ENCODE assay signal across 23 cellular contexts in the genomic region with DNA sequence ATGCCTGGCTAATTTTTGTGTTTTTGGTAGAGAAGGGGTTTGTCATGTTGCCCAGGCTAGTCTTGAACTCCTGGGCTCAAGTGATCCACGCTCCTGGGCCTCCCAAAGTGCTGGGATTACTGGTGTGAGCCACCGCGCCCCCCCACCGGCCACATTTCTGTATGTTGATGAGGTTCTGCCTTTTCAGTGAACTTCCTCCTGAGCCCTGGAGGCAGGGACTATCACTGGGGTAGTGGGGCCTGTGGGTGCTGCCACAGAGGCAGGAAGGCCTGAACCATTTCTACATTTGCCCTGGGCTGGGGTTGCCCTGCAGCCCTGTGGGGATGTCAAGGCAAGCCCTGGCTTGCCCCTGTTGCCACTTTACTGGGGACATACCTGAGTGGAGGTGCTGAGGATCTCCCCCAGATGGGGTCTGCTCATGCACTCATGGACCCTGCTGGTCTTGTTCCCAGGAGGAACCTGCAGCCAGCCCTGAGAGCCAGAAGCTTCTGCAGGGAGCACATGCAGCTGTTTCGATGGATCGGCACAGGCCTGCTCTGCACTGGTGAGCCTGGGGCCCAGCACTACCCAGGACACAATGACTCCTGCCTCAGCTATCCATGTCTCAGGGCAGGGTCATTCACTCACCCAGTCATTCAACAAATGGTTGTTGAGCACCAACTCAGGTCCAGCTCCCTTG. TPM values are rescaled to one million over a fixed set of nuclear protein-coding genes. Genes with fewer than 3 reads are reported as not detected.
DNase-seq lines count a peak whose midpoint lies in the region; ATAC-seq and TF ChIP-seq lines count a peak whose summit lies in the region.
"Had no signal": no experiment of that assay in that cellular context is flagged by ENCODE, and none has a peak within 500 bp of the region (broad histone marks: within the 10 kb centered on the region; RNA-seq: fewer than 3 reads in every experiment).

No MANE protein-coding gene starts in this region.

- no peak overlapping the region for H2BK120ac ChIP-seq in mesenchymal stem cell (ENCODE audit: low read depth, low read length)

- no peak overlapping the region for H4K91ac ChIP-seq in mesenchymal stem cell (ENCODE audit: low read length)

- H3K18ac ChIP-seq in mesenchymal stem cell (ENCODE audit: low read depth in 1 of 2, low read length in 2 of 2) = no peak overlapping the region

- H3K4ac ChIP-seq in mesenchymal stem cell (ENCODE audit: low read depth in 1 of 2, low read length in 2 of 2) = no peak overlapping the region

- dilution Hi-C loops in mammary epithelial cell (cut with HindIII; ENCODE audit: low sequenced_read_pairs) = loop anchor here (5.0 kb wide), 2 partner anchors 53 to 82 kb away; no protein-coding TSS in a partner anchor

- H3K4me1 Mint-ChIP-seq in MCF 10A (ENCODE audit: insufficient read depth, unreplicated experiment) = no peaks in the 10 kb centered on the region
- no peaks in the 10 kb centered on the region for H3K4me1 Mint-ChIP-seq in activated T-helper 17 cell treated with anti-CD3 and anti-CD28 coated beads, Interleukin-2, amount 50 U/mL, for 72 hours
- peaks cover 6% of the 10 kb centered on the region for H3K4me1 Mint-ChIP-seq in stimulated activated effector memory CD8-positive, alpha-beta T cell treated with anti-CD3 and anti-CD28 coated beads, Interleukin-12 subunit alpha, Interleukin-12 subunit beta, amount 100 ng/mL, for 72 hours
- H3K4me1 Mint-ChIP-seq: CD4-positive, CD25-positive, alpha-beta regulatory T cell had no signal

- H4K8ac ChIP-seq in mesenchymal stem cell (ENCODE audit: low read length) = no peak overlapping the region

- H3K4me3 Mint-ChIP-seq in MCF 10A (ENCODE audit: unreplicated experiment) = no peak overlapping the region
- H3K4me3 Mint-ChIP-seq in activated T-helper 17 cell treated with anti-CD3 and anti-CD28 coated beads, Interleukin-2, amount 50 U/mL, for 72 hours = no peak overlapping the region
- no peak overlapping the region for H3K4me3 Mint-ChIP-seq in stimulated activated effector memory CD8-positive, alpha-beta T cell treated with anti-CD3 and anti-CD28 coated beads, Interleukin-12 subunit alpha, Interleukin-12 subunit beta, amount 100 ng/mL, for 72 hours
- H3K4me3 Mint-ChIP-seq: CD4-positive, CD25-positive, alpha-beta regulatory T cell had no signal

- no peaks in the 10 kb centered on the region for H3K9me3 Mint-ChIP-seq in MCF 10A (ENCODE audit: unreplicated experiment)
- no peaks in the 10 kb centered on the region for H3K9me3 Mint-ChIP-seq in activated T-helper 17 cell treated with anti-CD3 and anti-CD28 coated beads, Interleukin-2, amount 50 U/mL, for 72 hours
- no peaks in the 10 kb centered on the region for H3K9me3 Mint-ChIP-seq in stimulated activated effector memory CD8-positive, alpha-beta T cell treated with anti-CD3 and anti-CD28 coated beads, Interleukin-12 subunit alpha, Interleukin-12 subunit beta, amount 100 ng/mL, for 72 hours

- H3K4me2 ChIP-seq in mammary epithelial cell (ENCODE audit: insufficient read depth, low read depth, low read length) (no peak overlapping the region), OCI-LY3 (ENCODE audit: low read length) (no peak overlapping the region), mesenchymal stem cell (ENCODE audit: low read length, poor library complexity, severe bottlenecking) (no peak overlapping the region)
- H3K4me2 ChIP-seq: SK-N-SH had no signal

- H3K27ac ChIP-seq in mammary epithelial cell (ENCODE audit: insufficient read depth, low read depth, low read length) = no peak overlapping the region
- H3K27ac ChIP-seq in OCI-LY3 (ENCODE audit: low read length) = no peak overlapping the region
- H3K27ac ChIP-seq in mesenchymal stem cell (ENCODE audit: low read length, poor library complexity, severe bottlenecking) = no peak overlapping the region
- H3K27ac ChIP-seq: GM23248 had no signal

- in situ Hi-C loops in mammary epithelial cell (cut with MboI; ENCODE audit: low sequenced_read_pairs in 2 of 2) = loop anchor here in 1 of 2 donors (25.0 kb wide), 1 partner anchor 303 kb away; no protein-coding TSS in a partner anchor

- H2BK12ac ChIP-seq in mesenchymal stem cell (ENCODE audit: low read length in 2 of 2) = no peak overlapping the region

- intact Hi-C loops in mammary epithelial cell (cut with micrococcal nuclease) (no loop called here), MCF 10A (cut with micrococcal nuclease) (no loop called here)

- no peaks in the 10 kb centered on the region for H3K36me3 Mint-ChIP-seq in MCF 10A (ENCODE audit: insufficient read depth, unreplicated experiment)
- no peaks in the 10 kb centered on the region for H3K36me3 Mint-ChIP-seq in activated T-helper 17 cell treated with anti-CD3 and anti-CD28 coated beads, Interleukin-2, amount 50 U/mL, for 72 hours (ENCODE audit: low read depth)
- H3K36me3 Mint-ChIP-seq in stimulated activated effector memory CD8-positive, alpha-beta T cell treated with anti-CD3 and anti-CD28 coated beads, Interleukin-12 subunit alpha, Interleukin-12 subunit beta, amount 100 ng/mL, for 72 hours = no peaks in the 10 kb centered on the region
- H3K36me3 Mint-ChIP-seq: CD4-positive, CD25-positive, alpha-beta regulatory T cell had no signal

- DNase-seq in mammary epithelial cell (no peak), MCF 10A (ENCODE audit: unreplicated experiment) (no peak), mesenchymal stem cell (no peak)
- DNase-seq in stimulated activated effector memory CD8-positive, alpha-beta T cell treated with anti-CD3 and anti-CD28 coated beads, Interleukin-12 subunit alpha, Interleukin-12 subunit beta, amount 100 ng/mL, for 72 hours (ENCODE audit: low spot score in 2 of 2) = no peak
- DNase-seq in effector CD4-positive, alpha-beta T cell = no peak
- DNase-seq: BE2C; CD4-positive, CD25-positive, alpha-beta regulatory T cell; COR-L47; DMS 273 treated with DMSO at 0.1 percent for 48 hours; DND-41; GM23248; NCI-H1092 treated with DMSO at 0.1 percent for 48 hours; NCI-H2081; NCI-H446 treated with DMSO at 0.1 percent for 48 hours; NK-92 treated with Interleukin-12 subunit alpha and Interleukin-12 subunit beta, amount 100 ng/mL, for 24 hours; SHP77; SK-N-SH had no signal

- H3K36me3 ChIP-seq in mammary epithelial cell (ENCODE audit: insufficient read depth, low read length) (no peaks in the 10 kb centered on the region), OCI-LY3 (replicated peaks; ENCODE audit: low read depth, low read length) (no peaks in the 10 kb centered on the region), mesenchymal stem cell (ENCODE audit: control insufficient read depth in 1 of 2, insufficient read depth in 2 of 2, low read depth in 1 of 2, low read length in 2 of 2) (no peaks in the 10 kb centered on the region)
- H3K36me3 ChIP-seq: BE2C had no signal

- H3K9ac ChIP-seq in mammary epithelial cell (ENCODE audit: insufficient read depth, low read length) (no peak overlapping the region), OCI-LY3 (ENCODE audit: low read length) (no peak overlapping the region), mesenchymal stem cell (ENCODE audit: low read length) (no peak overlapping the region)
- H3K9ac ChIP-seq: GM23248, SK-N-SH had no signal

- no peak overlapping the region for H3K4me3 ChIP-seq in mammary epithelial cell (replicated peaks in 1 of 3; ENCODE audit: insufficient read depth in 1 of 3, low read depth in 2 of 3, low read length in 3 of 3)
- no peak overlapping the region for H3K4me3 ChIP-seq in OCI-LY3 (ENCODE audit: low read length)
- H3K4me3 ChIP-seq in mesenchymal stem cell (ENCODE audit: insufficient read depth in 1 of 2, low read depth in 1 of 2, low read length in 2 of 2) = no peak overlapping the region
- H3K4me3 ChIP-seq: GM23248 had no signal

- no peak overlapping the region for H3K23ac ChIP-seq in mesenchymal stem cell (ENCODE audit: low read length in 2 of 2)

- TF ChIP-seq CTCF in mammary epithelial cell (conservative IDR thresholded peaks at IDR 0.05 in 1 of 2, IDR thresholded peaks at IDR 0.05 in 1 of 2; ENCODE audit: extremely low read depth in 1 of 2, insufficient read depth in 1 of 2, low read depth in 1 of 2, low read length in 2 of 2) (no peak), MCF 10A (IDR thresholded peaks at IDR 0.05; ENCODE audit: unreplicated experiment) (no peak), OCI-LY3 (IDR thresholded peaks at IDR 0.05; ENCODE audit: low read depth, low read length) (peak; percentile 34)

- H3K79me2 ChIP-seq in mammary epithelial cell (ENCODE audit: insufficient read depth, low read length) = no peaks in the 10 kb centered on the region
- H3K79me2 ChIP-seq in OCI-LY3 (ENCODE audit: low read length) = no peaks in the 10 kb centered on the region

- BruUV-seq in mammary epithelial cell (replicated peaks; lab: Mats Ljungman, UMichigan) (no TSS peak), MCF 10A (replicated peaks; lab: Mats Ljungman, UMichigan) (no TSS peak)

- no peaks in the 10 kb centered on the region for H3K27me3 ChIP-seq in mammary epithelial cell (ENCODE audit: insufficient read depth, low read length)
- 0 out of 2 replicates have a peak, but pooled peaks cover 3% of the 10 kb centered on the region for H3K27me3 ChIP-seq in OCI-LY3 (ENCODE audit: low read depth, low read length)
- H3K27me3 ChIP-seq in mesenchymal stem cell (ENCODE audit: control insufficient read depth in 1 of 2, insufficient read depth in 1 of 2, low read length in 2 of 2) = peaks cover 0 to 19% of the 10 kb centered on the region in 2 experiments
- H3K27me3 ChIP-seq: BE2C had no signal

- H2AFZ ChIP-seq in mammary epithelial cell (ENCODE audit: low read depth, low read length) (peak overlapping the region; percentile 18), OCI-LY3 (ENCODE audit: low read depth, low read length) (no peak overlapping the region), mesenchymal stem cell (ENCODE audit: low read depth, low read length) (no peak overlapping the region)
- H2AFZ ChIP-seq: GM23248 had no signal

- H3K4me1 ChIP-seq in mammary epithelial cell (ENCODE audit: insufficient read depth, low read length) = peaks cover 6% of the 10 kb centered on the region
- peaks cover 11% of the 10 kb centered on the region for H3K4me1 ChIP-seq in OCI-LY3 (ENCODE audit: low read length)
- H3K4me1 ChIP-seq in mesenchymal stem cell (ENCODE audit: control insufficient read depth, insufficient read depth, low read depth, low read length) = peaks cover 3% of the 10 kb centered on the region
- H3K4me1 ChIP-seq: BE2C had no signal

- H4K20me1 ChIP-seq in mammary epithelial cell (ENCODE audit: insufficient read depth, low read length) (no peaks in the 10 kb centered on the region), OCI-LY3 (ENCODE audit: insufficient read depth, low read length) (no peaks in the 10 kb centered on the region)

- H3K9me3 ChIP-seq in mammary epithelial cell (replicated peaks; ENCODE audit: insufficient read depth, low read length) (no peaks in the 10 kb centered on the region), OCI-LY3 (ENCODE audit: insufficient read depth, low read length) (no peaks in the 10 kb centered on the region), mesenchymal stem cell (ENCODE audit: control insufficient read depth, low read length) (no peaks in the 10 kb centered on the region)
- H3K9me3 ChIP-seq: BE2C, SK-N-SH had no signal

- no peak overlapping the region for H2BK5ac ChIP-seq in mesenchymal stem cell (ENCODE audit: low read depth, low read length, poor library complexity, severe bottlenecking)

- H3K14ac ChIP-seq in mesenchymal stem cell (ENCODE audit: low read length in 2 of 2) = no peak overlapping the region

- WGBS in mammary epithelial cell (ENCODE audit: low coverage, missing lambda C conversion rate) = 86% methylated on average over 4 of the region's 6 CpGs
- WGBS in mesenchymal stem cell = 93% methylated on average over 6 of the region's 6 CpGs

- peaks cover 14% of the 10 kb centered on the region for H3K27me3 Mint-ChIP-seq in MCF 10A (ENCODE audit: insufficient read depth, unreplicated experiment)
- no peaks in the 10 kb centered on the region for H3K27me3 Mint-ChIP-seq in activated T-helper 17 cell treated with anti-CD3 and anti-CD28 coated beads, Interleukin-2, amount 50 U/mL, for 72 hours

- CTCF ChIA-PET in mammary epithelial cell (lab: Charles Lee; ENCODE audit: low non-redundant PET) (no interaction called here), MCF 10A (lab: Yijun Ruan, JAX) (no interaction called here)

- H2AK5ac ChIP-seq in mesenchymal stem cell (ENCODE audit: low read length, severe bottlenecking) = no peak overlapping the region

- no peaks in the 10 kb centered on the region for H3K79me1 ChIP-seq in mesenchymal stem cell (replicated peaks; ENCODE audit: low read length, poor library complexity, severe bottlenecking)

- no peak overlapping the region for H2BK15ac ChIP-seq in mesenchymal stem cell (ENCODE audit: low read depth, poor library complexity, severe bottlenecking)

- no peak overlapping the region for H3K27ac Mint-ChIP-seq in MCF 10A (ENCODE audit: low read depth, unreplicated experiment)
- peak overlapping the region; percentile 72 for H3K27ac Mint-ChIP-seq in activated T-helper 17 cell treated with anti-CD3 and anti-CD28 coated beads, Interleukin-2, amount 50 U/mL, for 72 hours
- H3K27ac Mint-ChIP-seq in stimulated activated effector memory CD8-positive, alpha-beta T cell treated with anti-CD3 and anti-CD28 coated beads, Interleukin-12 subunit alpha, Interleukin-12 subunit beta, amount 100 ng/mL, for 72 hours = peak overlapping the region; percentile 43

- POLR2A ChIA-PET in MCF 10A (lab: Yijun Ruan, JAX) = no interaction called here

- ATAC-seq in activated T-helper 17 cell treated with anti-CD3 and anti-CD28 coated beads, Interleukin-2, amount 50 U/mL, for 72 hours (replicated peaks) = no peak
- no peak for ATAC-seq in stimulated activated effector memory CD8-positive, alpha-beta T cell treated with anti-CD3 and anti-CD28 coated beads, Interleukin-12 subunit alpha, Interleukin-12 subunit beta, amount 100 ng/mL, for 72 hours
- no peak for ATAC-seq in HG02973 (IDR thresholded peaks at IDR 0.05; ENCODE audit: unreplicated experiment)

RNA-seq across cellular contexts. Expression of gene SLC28A1, which starts 5.7 kb away (rescaled TPM):
- total RNA-seq in mammary epithelial cell = under 1 TPM in 1 of 2 donors, not detected in 1; 0.17 TPM
- polyA plus RNA-seq in mammary epithelial cell = not detected
- not detected for polyA minus RNA-seq in mammary epithelial cell
- total RNA-seq in MCF 10A (2022) = not detected in 2 replicates
- total RNA-seq in activated T-helper 17 cell treated with anti-CD3 and anti-CD28 coated beads, Interleukin-2, amount 50 U/mL, for 72 hours = not detected
- not detected for polyA plus RNA-seq in mesenchymal stem cell (2013, experiment 1 of 2)
- polyA plus RNA-seq in mesenchymal stem cell (2013, experiment 2 of 2) = not detected
- total RNA-seq: CD4-positive, CD25-positive, alpha-beta regulatory T cell; G401; GM23248; M059J; RPMI7951 had no signal
- polyA plus RNA-seq: CD4-positive, CD25-positive, alpha-beta regulatory T cell; GM23248; SK-N-SH had no signal
